ENCODE assay signal across 2 cellular contexts in genomic region chr14:96370528-96370927, GRCh38.
A peak's percentile ranks its signal among the peaks of the same experiment; 100 is the strongest.
TF ChIP-seq lines count a peak whose summit lies in the region.

No MANE protein-coding gene starts in this region.

TF ChIP-seq in WTC11, 78 proteins besides CTCF, POLR2A, EP300 and RAD21:
- TF ChIP-seq NR1H2 (CRISPR knock-in tag; IDR thresholded peaks at IDR 0.05), result no peak
- no peak for TF ChIP-seq ZBTB43 (CRISPR knock-in tag; IDR thresholded peaks at IDR 0.05)
- no peak for TF ChIP-seq FOXP4 (CRISPR knock-in tag; IDR thresholded peaks at IDR 0.05)
- no peak for TF ChIP-seq ZNF671 (CRISPR knock-in tag; IDR thresholded peaks at IDR 0.05)
- TF ChIP-seq KAT7 (CRISPR knock-in tag; IDR thresholded peaks at IDR 0.05; ENCODE audit: borderline replicate concordance), result no peak
- TF ChIP-seq CREB1 (CRISPR knock-in tag; IDR thresholded peaks at IDR 0.05), result no peak
TF ChIP-seq in WTC11: peak in this region for 0.

TF ChIP-seq in K562, 482 proteins besides CTCF, POLR2A, EP300 and RAD21:
- TF ChIP-seq ATF1 (CRISPR knock-in tag; IDR thresholded peaks at IDR 0.05) (no peak), ATF1 (tag; IDR thresholded peaks at IDR 0.05) (no peak), ZNF263 (CRISPR knock-in tag; IDR thresholded peaks at IDR 0.05; ENCODE audit: borderline replicate concordance) (no peak), ZNF766 (CRISPR knock-in tag; conservative IDR thresholded peaks at IDR 0.05) (peak; percentile 61; the same call in 1 of the 2 replicates)
